1 cellular context compared by ENCODE assay signal in the genomic region with DNA sequence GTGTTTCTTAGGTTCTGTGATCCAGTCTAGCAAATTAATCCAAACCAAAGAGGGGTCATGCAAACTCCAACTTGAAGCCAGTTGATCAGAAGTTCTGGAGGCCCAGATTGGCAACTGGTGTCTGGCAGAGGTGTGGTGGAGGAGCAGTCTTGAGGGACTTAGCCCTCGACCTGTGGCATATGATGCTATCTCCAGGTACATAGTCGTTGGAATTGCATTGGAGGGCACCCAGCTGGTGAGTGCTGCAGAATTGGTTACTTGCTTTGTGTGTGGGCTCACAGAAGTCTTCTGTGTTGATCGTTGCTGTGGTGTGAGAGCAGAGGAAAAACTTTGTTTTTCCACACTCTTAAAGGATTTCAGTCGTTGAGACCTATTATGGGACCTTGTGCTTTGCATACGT.
TF ChIP-seq lines count a peak whose summit lies in the region.

No MANE protein-coding gene starts in this region.

TF ChIP-seq in GM12878, 131 proteins besides CTCF, POLR2A, EP300 and RAD21:
- TF ChIP-seq ZNF24 (IDR thresholded peaks at IDR 0.05) = no peak
- TF ChIP-seq, protein P1, sequence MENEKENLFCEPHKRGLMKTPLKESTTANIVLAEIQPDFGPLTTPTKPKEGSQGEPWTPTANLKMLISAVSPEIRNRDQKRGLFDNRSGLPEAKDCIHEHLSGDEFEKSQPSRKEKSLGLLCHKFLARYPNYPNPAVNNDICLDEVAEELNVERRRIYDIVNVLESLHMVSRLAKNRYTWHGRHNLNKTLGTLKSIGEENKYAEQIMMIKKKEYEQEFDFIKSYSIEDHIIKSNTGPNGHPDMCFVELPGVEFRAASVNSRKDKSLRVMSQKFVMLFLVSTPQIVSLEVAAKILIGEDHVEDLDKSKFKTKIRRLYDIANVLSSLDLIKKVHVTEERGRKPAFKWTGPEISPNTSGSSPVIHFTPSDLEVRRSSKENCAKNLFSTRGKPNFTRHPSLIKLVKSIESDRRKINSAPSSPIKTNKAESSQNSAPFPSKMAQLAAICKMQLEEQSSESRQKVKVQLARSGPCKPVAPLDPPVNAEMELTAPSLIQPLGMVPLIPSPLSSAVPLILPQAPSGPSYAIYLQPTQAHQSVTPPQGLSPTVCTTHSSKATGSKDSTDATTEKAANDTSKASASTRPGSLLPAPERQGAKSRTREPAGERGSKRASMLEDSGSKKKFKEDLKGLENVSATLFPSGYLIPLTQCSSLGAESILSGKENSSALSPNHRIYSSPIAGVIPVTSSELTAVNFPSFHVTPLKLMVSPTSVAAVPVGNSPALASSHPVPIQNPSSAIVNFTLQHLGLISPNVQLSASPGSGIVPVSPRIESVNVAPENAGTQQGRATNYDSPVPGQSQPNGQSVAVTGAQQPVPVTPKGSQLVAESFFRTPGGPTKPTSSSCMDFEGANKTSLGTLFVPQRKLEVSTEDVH (IDR thresholded peaks at IDR 0.05; ENCODE audit: low read depth, partially characterized antibody) = no peak
- TF ChIP-seq RAD51 (IDR thresholded peaks at IDR 0.05) = no peak
- TF ChIP-seq POLR2AphosphoS2 (IDR thresholded peaks at IDR 0.05; ENCODE audit: low read depth, low read length) = no peak
- TF ChIP-seq, protein P2, sequence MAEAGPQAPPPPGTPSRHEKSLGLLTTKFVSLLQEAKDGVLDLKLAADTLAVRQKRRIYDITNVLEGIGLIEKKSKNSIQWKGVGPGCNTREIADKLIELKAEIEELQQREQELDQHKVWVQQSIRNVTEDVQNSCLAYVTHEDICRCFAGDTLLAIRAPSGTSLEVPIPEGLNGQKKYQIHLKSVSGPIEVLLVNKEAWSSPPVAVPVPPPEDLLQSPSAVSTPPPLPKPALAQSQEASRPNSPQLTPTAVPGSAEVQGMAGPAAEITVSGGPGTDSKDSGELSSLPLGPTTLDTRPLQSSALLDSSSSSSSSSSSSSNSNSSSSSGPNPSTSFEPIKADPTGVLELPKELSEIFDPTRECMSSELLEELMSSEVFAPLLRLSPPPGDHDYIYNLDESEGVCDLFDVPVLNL (IDR thresholded peaks at IDR 0.05; ENCODE audit: low read depth, low read length) = no peak
- no peak for TF ChIP-seq CEBPB (IDR thresholded peaks at IDR 0.05; ENCODE audit: borderline replicate concordance in 1 of 2, low read depth in 2 of 2, low read length in 2 of 2)
- no peak for TF ChIP-seq SREBF2 (IDR thresholded peaks at IDR 0.05; ENCODE audit: low read length)
- no peak for TF ChIP-seq SMAD5 (IDR thresholded peaks at IDR 0.05; ENCODE audit: low read depth)
- TF ChIP-seq SMAD1 (IDR thresholded peaks at IDR 0.05; ENCODE audit: low read depth, partially characterized antibody) = no peak
TF ChIP-seq in GM12878: peak in this region for 0.
